18 cellular contexts compared by ENCODE assay signal in the genomic region with DNA sequence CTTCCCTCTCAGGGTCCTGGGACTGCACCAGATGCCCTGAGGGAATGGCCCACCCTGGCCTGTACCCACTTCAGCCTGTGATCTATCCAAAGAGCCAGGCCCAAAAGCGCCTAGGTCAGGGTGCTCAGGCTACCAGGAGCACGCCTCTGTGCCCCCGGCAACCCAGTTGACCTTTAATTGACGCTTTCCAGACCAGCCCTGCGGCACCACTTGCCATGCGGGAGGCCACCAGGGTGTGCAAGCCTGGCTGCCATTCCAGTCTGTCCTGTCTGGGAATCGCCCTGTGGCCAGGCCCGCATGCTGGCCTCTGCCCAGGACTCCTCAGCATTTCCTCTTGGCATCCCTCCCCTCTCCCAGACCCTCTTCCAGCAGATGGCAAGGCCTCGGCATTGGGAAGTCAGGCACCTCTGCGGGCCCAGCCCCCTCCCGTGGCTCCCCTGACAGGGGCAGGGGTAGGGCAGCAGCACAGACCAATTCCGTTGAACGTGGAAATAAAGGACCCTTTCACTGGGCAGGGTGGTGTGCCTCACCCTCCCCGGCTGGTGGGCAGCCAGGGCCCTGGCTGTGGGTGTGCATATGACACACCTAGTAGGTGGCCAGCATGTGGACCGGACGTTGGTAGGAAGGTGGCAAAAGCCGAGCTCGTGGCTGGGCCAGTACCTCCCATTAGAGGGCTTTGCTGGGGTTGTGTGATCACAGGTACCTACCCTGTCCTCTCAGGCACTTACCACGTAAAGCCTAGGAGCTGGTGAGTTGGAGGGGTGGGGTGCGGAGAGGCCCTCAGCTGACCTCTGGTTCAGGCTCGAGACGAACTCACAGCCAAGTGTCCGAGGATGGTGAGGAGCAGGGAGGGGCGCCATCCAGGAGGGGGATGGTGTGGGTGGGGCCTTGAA. TPM values are rescaled to one million over a fixed set of nuclear protein-coding genes. Genes with fewer than 3 reads are reported as not detected.
A peak's percentile ranks its signal among the peaks of the same experiment; 100 is the strongest.
DNase-seq lines count a peak whose midpoint lies in the region; ATAC-seq, FAIRE-seq and TF ChIP-seq lines count a peak whose summit lies in the region.
"Had no signal": no experiment of that assay in that cellular context is flagged by ENCODE, and none has a peak within 500 bp of the region (broad histone marks: within the 10 kb centered on the region; RNA-seq: fewer than 3 reads in every experiment).

No MANE protein-coding gene starts in this region.

- BruUV-seq in MCF 10A (replicated peaks; lab: Mats Ljungman, UMichigan) (no TSS peak), K562 (replicated peaks; lab: Mats Ljungman, UMichigan) (no TSS peak)

- peak overlapping the region in 1 of 2 experiments; percentile 59; a peak in 2 of 4 replicates for H3K9ac ChIP-seq in K562 (ENCODE audit: insufficient read depth in 1 of 2, low read depth in 2 of 2, low read length in 2 of 2)
- no peak overlapping the region for H3K9ac ChIP-seq in MM.1S (ENCODE audit: low read length)
- H3K9ac ChIP-seq: BLaER1, GM23248 had no signal

- in situ Hi-C loops in T47D (cut with HindIII; ENCODE audit: low pct_unique_long_range_greater_than_20kb, low sequenced_read_pairs): no loop called here
- in situ Hi-C loops in K562 (cut with MboI): no loop called here

- H3K4me3 ChIP-seq in K562 (no peak overlapping the region), stomach (no peak overlapping the region), MM.1S (ENCODE audit: low read length) (no peak overlapping the region)
- H3K4me3 ChIP-seq: BLaER1, GM12878, GM23248 had no signal

- POLR2A ChIA-PET in MCF 10A (lab: Yijun Ruan, JAX) (no interaction called here), K562 (lab: Yijun Ruan, JAX) (interaction anchor here (0.6 to 99.3 kb wide), 6 partner anchors 4 to 168 kb away, joined by 3 to 3336 read pairs (median 4); partner anchors contain the start of genes AIF1L and NUP214)

- TF ChIP-seq POLR2A in K562 (conservative IDR thresholded peaks at IDR 0.05): no peak
- TF ChIP-seq POLR2A in stomach (IDR thresholded peaks at IDR 0.05): no peak

- H3K27ac ChIP-seq in K562 (ENCODE audit: extremely low read depth, low read depth, low read length) (no peak overlapping the region), stomach (no peak overlapping the region), MM.1S (ENCODE audit: low read length) (no peak overlapping the region)
- H3K27ac ChIP-seq: BLaER1, GM23248 had no signal

- no peaks in the 10 kb centered on the region for H3K27me3 Mint-ChIP-seq in MCF 10A (ENCODE audit: insufficient read depth, unreplicated experiment)

- WGBS in K562 (ENCODE audit: insufficient coverage, low coverage, missing lambda C conversion rate): 25% methylated on average over 24 of the region's 24 CpGs
- 65 to 78% (median 72%) methylated on average over 21 to 24 of the region's 24 CpGs for WGBS in stomach, 5 donors

- H3K4me3 Mint-ChIP-seq in MCF 10A (ENCODE audit: unreplicated experiment): no peak overlapping the region
- H3K4me3 Mint-ChIP-seq: CD4-positive, CD25-positive, alpha-beta regulatory T cell had no signal

- FAIRE-seq in K562 (lab: Jason Lieb, UNC): no peak
- FAIRE-seq: GM12878, GM18507 had no signal

- peaks cover 10 to 40% of the 10 kb centered on the region in 2 experiments; a peak in 4 of 5 replicates for H3K4me1 ChIP-seq in K562 (replicated peaks in 1 of 2; ENCODE audit: control insufficient read depth in 2 of 2, insufficient read depth in 2 of 2, low read length in 2 of 2)
- peaks cover 9 to 36% (median 27%) of the 10 kb centered on the region in 4 donors for H3K4me1 ChIP-seq in stomach
- no peaks in the 10 kb centered on the region for H3K4me1 ChIP-seq in MM.1S (ENCODE audit: low read length)

- H3K36me3 ChIP-seq in K562 (ENCODE audit: control insufficient read depth, insufficient read depth, low read length) (no peaks in the 10 kb centered on the region), stomach (no peaks in the 10 kb centered on the region), MM.1S (replicated peaks; ENCODE audit: insufficient read depth, low read length) (no peaks in the 10 kb centered on the region)
- H3K36me3 ChIP-seq: BLaER1 had no signal

- CTCF ChIA-PET in MCF 10A (lab: Yijun Ruan, JAX) (interaction anchor here (0.7 kb wide), 1 partner anchor 391 kb away, joined by 4 read pairs; no protein-coding TSS in a partner anchor), K562 (lab: Yijun Ruan, JAX; ENCODE audit: low intra/inter-chr PET ratio) (no interaction called here)

- H3K79me2 ChIP-seq in K562 (ENCODE audit: control insufficient read depth, insufficient read depth, low read length): no peaks in the 10 kb centered on the region
- H3K79me2 ChIP-seq in MM.1S (ENCODE audit: low read length): no peaks in the 10 kb centered on the region

- H2AFZ ChIP-seq in K562 (ENCODE audit: low read depth, low read length): no peak overlapping the region
- no peak overlapping the region for H2AFZ ChIP-seq in MM.1S (ENCODE audit: low read length)
- H2AFZ ChIP-seq: GM23248 had no signal

- intact Hi-C loops in MCF 10A (cut with micrococcal nuclease) (no loop called here), K562 (cut with micrococcal nuclease) (no loop called here), stomach (cut with DNase I; ENCODE audit: low total_unique reads) (no loop called here)

- H3K27ac Mint-ChIP-seq in MCF 10A (ENCODE audit: low read depth, unreplicated experiment): no peak overlapping the region
- H3K27ac Mint-ChIP-seq: CD4-positive, CD25-positive, alpha-beta regulatory T cell had no signal

- peaks cover 54% of the 10 kb centered on the region for H4K20me1 ChIP-seq in K562 (replicated peaks; ENCODE audit: control insufficient read depth, insufficient read depth, low read length)
- no peaks in the 10 kb centered on the region for H4K20me1 ChIP-seq in MM.1S (ENCODE audit: insufficient read depth, low read length)
- H4K20me1 ChIP-seq: BLaER1 had no signal

- peaks cover 5% of the 10 kb centered on the region for H3K9me1 ChIP-seq in K562 (ENCODE audit: control insufficient read depth, insufficient read depth, low read length)

- H3K4me2 ChIP-seq in K562 (ENCODE audit: insufficient read depth, low read length) (no peak overlapping the region), MM.1S (ENCODE audit: low read depth, low read length) (no peak overlapping the region)
- H3K4me2 ChIP-seq: BLaER1 had no signal

- no peaks in the 10 kb centered on the region for H3K9me2 ChIP-seq in MM.1S (replicated peaks; ENCODE audit: insufficient read depth, low read length)

- no peaks in the 10 kb centered on the region for H3K9me3 ChIP-seq in K562 (replicated peaks; ENCODE audit: control insufficient read depth, insufficient read depth, low read depth, low read length)
- H3K9me3 ChIP-seq in stomach: no peaks in the 10 kb centered on the region
- no peaks in the 10 kb centered on the region for H3K9me3 ChIP-seq in MM.1S (replicated peaks; ENCODE audit: insufficient read depth, low read length)
- H3K9me3 ChIP-seq: BLaER1 had no signal

- TF ChIP-seq EP300 in K562 (IDR thresholded peaks at IDR 0.05; ENCODE audit: low read length): no peak
- TF ChIP-seq EP300 in stomach (IDR thresholded peaks at IDR 0.05): no peak

- H3K9me3 Mint-ChIP-seq in MCF 10A (ENCODE audit: unreplicated experiment): no peaks in the 10 kb centered on the region
- H3K9me3 Mint-ChIP-seq: CD4-positive, CD25-positive, alpha-beta regulatory T cell had no signal

- H3K36me3 Mint-ChIP-seq in MCF 10A (ENCODE audit: insufficient read depth, unreplicated experiment): peaks cover 7% of the 10 kb centered on the region
- H3K36me3 Mint-ChIP-seq: CD4-positive, CD25-positive, alpha-beta regulatory T cell had no signal

- H3K4me1 Mint-ChIP-seq in MCF 10A (ENCODE audit: insufficient read depth, unreplicated experiment): peaks cover 10% of the 10 kb centered on the region

- peaks cover 69 to 88% of the 10 kb centered on the region in 2 experiments for H3K27me3 ChIP-seq in K562 (ENCODE audit: control insufficient read depth in 2 of 2, insufficient read depth in 2 of 2, low read length in 2 of 2)
- peaks cover 0 to 66% (median 23%) of the 10 kb centered on the region in 3 donors for H3K27me3 ChIP-seq in stomach
- H3K27me3 ChIP-seq in MM.1S (replicated peaks; ENCODE audit: insufficient read depth, low read length): peaks cover 73% of the 10 kb centered on the region

- no peak for TF ChIP-seq CTCF in MCF 10A (IDR thresholded peaks at IDR 0.05; ENCODE audit: unreplicated experiment)
- no peak for TF ChIP-seq CTCF in K562 (IDR thresholded peaks at IDR 0.05 in 2 of 3, conservative IDR thresholded peaks at IDR 0.05 in 1 of 3; ENCODE audit: insufficient read depth in 2 of 3, low read depth in 1 of 3, low read length in 3 of 3)
- TF ChIP-seq CTCF in stomach (IDR thresholded peaks at IDR 0.05): no peak
- TF ChIP-seq CTCF in MM.1S (IDR thresholded peaks at IDR 0.05; ENCODE audit: low read length): no peak

- H3F3A ChIP-seq in MM.1S (ENCODE audit: insufficient read depth, low read length): no peaks in the 10 kb centered on the region

- no peak for TF ChIP-seq RAD21 in K562 (CRISPR knock-in tag; conservative IDR thresholded peaks at IDR 0.05 in 1 of 2, IDR thresholded peaks at IDR 0.05 in 1 of 2)

- ATAC-seq in K562: peak; percentile 0; the same call in 2 of the 3 replicates
- ATAC-seq: GM12878 had no signal

- peak; percentile 77 to 85 for DNase-seq in T47D (ENCODE audit: low read depth in 1 of 2, low spot score in 1 of 2)
- DNase-seq in MCF 10A (ENCODE audit: unreplicated experiment): no peak
- peak in 3 of 4 experiments; percentile 61 to 67 (median 66) for DNase-seq in K562 (ENCODE audit: extremely low read depth in 1 of 4, low spot score in 3 of 4)
- DNase-seq in islet precursor cell: peak; percentile 95
- peak; percentile 31 for DNase-seq in stomach
- no peak for DNase-seq in MM.1S
- no peak for DNase-seq in NOMO-1 treated with dmso at 0.1 percent for 144 hours (lab: John Stamatoyannopoulos, UW; ENCODE audit: unreplicated experiment)
- DNase-seq in effector CD8-positive, alpha-beta T cell (lab: John Stamatoyannopoulos, UW): no peak
- DNase-seq: 8988T; AML-193; Calu3; CD4-positive, CD25-positive, alpha-beta regulatory T cell; DMS 273 treated with DMSO at 0.1 percent for 48 hours; GM23248; H7 had no signal

RNA-seq across cellular contexts. Expression of gene AIF1L, which starts 3.5 kb away (rescaled TPM):
- 2.6 and 4.1 TPM in 2 replicates for total RNA-seq in MCF 10A (2022)
- total RNA-seq in K562 (2011; cell fraction: chromatin; rRNA removed; ENCODE audit: low replicate concordance): 2.2 and 5.3 TPM in 2 replicates
- total RNA-seq in K562 (2011; cell fraction: nucleolus; rRNA removed): 2.8 and 4.3 TPM in 2 replicates
- 4.3 and 5.2 TPM in 2 replicates for total RNA-seq in K562 (2011; cell fraction: nucleoplasm; rRNA removed)
- 0.86 and 1.1 TPM in 2 replicates for total RNA-seq in K562 (2014; rRNA removed)
- 1.3 and 1.5 TPM in 2 replicates for total RNA-seq in K562 (2014; rRNA removed; fragmentation: Illumina TruSeq; extraction: Trizol)
- total RNA-seq in K562 (2015; rRNA removed; fragmentation: Illumina TruSeq; extraction: Trizol): 0.68 and 0.76 TPM in 2 replicates
- 1.7 and 2.0 TPM in 2 replicates for total RNA-seq in K562 (2021)
- polyA plus RNA-seq in K562 (2011; rRNA removed): 5.9 and 9.1 TPM in 2 replicates
- 4.5 and 4.9 TPM in 2 replicates for polyA plus RNA-seq in K562 (2011; cell fraction: cytosol; rRNA removed)
- polyA plus RNA-seq in K562 (2011; cell fraction: nucleus; rRNA removed): 3.3 and 4.2 TPM in 2 replicates
- 2.7 and 2.8 TPM in 2 replicates for polyA plus RNA-seq in K562 (2012)
- 2.3 and 2.6 TPM in 2 replicates for polyA plus RNA-seq in K562 (2014; fragmentation: Illumina TruSeq; extraction: Trizol)
- polyA plus RNA-seq in K562 (2014; fragmentation: Nextera tagmentation; extraction: Ambion mirVana): under 1 TPM; 0.34 to 0.77 TPM
- polyA plus RNA-seq in K562 (2014; rRNA removed): 1.6 TPM in 2 replicates
- polyA minus RNA-seq in K562 (2011; rRNA and poly(A)+ RNA removed): 6.6 and 8.9 TPM in 2 replicates
- polyA minus RNA-seq in K562 (2011; cell fraction: cytosol; rRNA and poly(A)+ RNA removed): 1.5 and 4.4 TPM in 2 replicates
- 1.1 and 1.9 TPM in 2 replicates for polyA minus RNA-seq in K562 (2011; cell fraction: nucleus; rRNA and poly(A)+ RNA removed)
- 10 to 100 TPM in 2 of 5 donors, 1 to 10 TPM in 1, not detected in 2; 1.2 to 18.4 (median 10.9) TPM for total RNA-seq in stomach
- polyA plus RNA-seq in stomach: 10 to 100 TPM in 1 of 3 donors, 1 to 10 TPM in 2; 3.8 to 10.9 (median 7.2) TPM
- total RNA-seq: GM23248 had no signal
- polyA plus RNA-seq: CD4-positive, CD25-positive, alpha-beta regulatory T cell had no signal

RNA-seq across cellular contexts. Expression of gene NUP214, which starts 32.6 kb away (rescaled TPM):
- total RNA-seq in MCF 10A (2022) (41.8 and 46.9 TPM in 2 replicates), K562 (2014; rRNA removed) (62.4 and 102 TPM in 2 replicates), K562 (2014; rRNA removed; fragmentation: Illumina TruSeq; extraction: Trizol) (123 and 134 TPM in 2 replicates), K562 (2015; rRNA removed; fragmentation: Illumina TruSeq; extraction: Trizol) (133 and 136 TPM in 2 replicates), K562 (2021) (332 and 336 TPM in 2 replicates), stomach (100 to 1,000 TPM in 1 of 5 donors, 10 to 100 TPM in 4; 34.4 to 111 (median 67.9) TPM)
- 1,024 and 1,416 TPM in 2 replicates for total RNA-seq in K562 (2011; cell fraction: chromatin; rRNA removed; ENCODE audit: low replicate concordance)
- total RNA-seq in K562 (2011; cell fraction: nucleolus; rRNA removed): 573 and 642 TPM in 2 replicates
- 885 and 1,103 TPM in 2 replicates for total RNA-seq in K562 (2011; cell fraction: nucleoplasm; rRNA removed)
- polyA plus RNA-seq in K562 (2011; rRNA removed) (56.9 and 113 TPM in 2 replicates), K562 (2014; fragmentation: Illumina TruSeq; extraction: Trizol) (207 and 246 TPM in 2 replicates), K562 (2014; fragmentation: Nextera tagmentation; extraction: Ambion mirVana) (10 to 100 TPM; 78.9 to 81.6 TPM), K562 (2014; rRNA removed) (97.1 and 106 TPM in 2 replicates), stomach (10 to 100 TPM; 21.7 to 29.3 (median 25.1) TPM)
- polyA plus RNA-seq in K562 (2011; cell fraction: cytosol; rRNA removed): 104 and 108 TPM in 2 replicates
- 257 and 304 TPM in 2 replicates for polyA plus RNA-seq in K562 (2011; cell fraction: nucleus; rRNA removed)
- 133 and 153 TPM in 2 replicates for polyA plus RNA-seq in K562 (2012)
- polyA minus RNA-seq in K562 (2011; rRNA and poly(A)+ RNA removed): 271 and 342 TPM in 2 replicates
- polyA minus RNA-seq in K562 (2011; cell fraction: cytosol; rRNA and poly(A)+ RNA removed): 256 and 329 TPM in 2 replicates
- polyA minus RNA-seq in K562 (2011; cell fraction: nucleus; rRNA and poly(A)+ RNA removed): 324 and 515 TPM in 2 replicates

Comparison
In these comparisons a context has a peak if more than half of its experiments do, and no peak if none do; other contexts are left out.
1. DNase-seq: peak in T47D (2 of 2), K562 (3 of 4), islet precursor cell (single experiment) and stomach (single experiment); none in MCF 10A (single experiment), MM.1S (single experiment), NOMO-1 treated with dmso at 0.1 percent for 144 hours (single experiment) and effector CD8-positive, alpha-beta T cell (single experiment).